ENCODE assay signal across 15 cellular contexts in the genomic region with DNA sequence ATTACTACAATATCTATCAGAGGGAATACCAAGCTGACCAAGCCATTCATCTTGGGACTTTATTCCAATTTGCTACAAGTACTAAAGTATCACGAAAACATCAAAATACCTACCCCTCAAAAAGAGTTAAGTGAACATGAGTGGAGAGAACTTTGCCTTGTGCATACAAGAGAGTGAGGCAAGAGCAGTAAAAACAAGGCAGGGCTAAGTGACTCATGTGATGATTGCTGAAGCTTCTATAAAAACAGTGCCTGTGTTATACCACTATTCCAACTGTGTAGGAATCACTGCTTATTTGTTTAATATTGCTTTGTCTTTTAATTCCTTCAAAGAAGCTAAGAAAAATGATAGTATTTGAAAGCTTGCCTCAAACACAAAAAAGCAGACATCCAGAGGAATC.
DNase-seq lines count a peak whose midpoint lies in the region; ATAC-seq and TF ChIP-seq lines count a peak whose summit lies in the region.
"Had no signal": no experiment of that assay in that cellular context is flagged by ENCODE, and none has a peak within 500 bp of the region (broad histone marks: within the 10 kb centered on the region; RNA-seq: fewer than 3 reads in every experiment).

No MANE protein-coding gene starts in this region.

- H3K36me3 ChIP-seq in mucosa of descending colon (ENCODE audit: low read depth) = no peaks in the 10 kb centered on the region

- no peaks in the 10 kb centered on the region for H3K9me3 ChIP-seq in mucosa of descending colon
- H3K9me3 ChIP-seq: testis had no signal

- intact Hi-C loops in mucosa of descending colon (cut with DNase I, micrococcal nuclease) = no loop called here

- ATAC-seq in mucosa of descending colon = peak; percentile 100

- no peak overlapping the region for H3K4me3 ChIP-seq in epithelial cell of proximal tubule (ENCODE audit: low read depth, low read length)
- H3K4me3 ChIP-seq in mucosa of descending colon = no peak overlapping the region
- H3K4me3 ChIP-seq: BLaER1 treated with 17β-estradiol and CSF1 and Interleukin-3, amounts not matched to agents 10 nM and 100 nM; PC-9; testis had no signal

- DNase-seq in AG08396 (ENCODE audit: low spot score) (peak; percentile 48), LoVo (ENCODE audit: low spot score) (peak; percentile 67), epithelial cell of proximal tubule (ENCODE audit: low read depth) (peak; percentile 44), mucosa of descending colon (peak in 1 of 3 donors; percentile 74), cortex of kidney (lab: John Stamatoyannopoulos, UW) (no peak), NCI-H69 (lab: John Stamatoyannopoulos, UW) (no peak), NCI-H1930 (lab: John Stamatoyannopoulos, UW) (no peak)
- no peak for DNase-seq in activated CD4-positive, alpha-beta T cell treated with anti-CD3 and anti-CD28 coated beads for 48 hours
- DNase-seq: activated T-cell treated with anti-CD3 and anti-CD28 coated beads for 4 hours, mesendoderm, NCI-H2081, retina, testis had no signal

- peaks cover 7% of the 10 kb centered on the region for H3K4me1 ChIP-seq in mucosa of descending colon (ENCODE audit: low read depth)
- H3K4me1 ChIP-seq: BLaER1 treated with 17β-estradiol and CSF1 and Interleukin-3, amounts not matched to agents 10 nM and 100 nM; testis had no signal

- TF ChIP-seq CTCF in epithelial cell of proximal tubule (conservative IDR thresholded peaks at IDR 0.05; ENCODE audit: low read depth, low read length) = no peak
- TF ChIP-seq CTCF in mucosa of descending colon (IDR thresholded peaks at IDR 0.05) = no peak

Comparison
In these comparisons a context has a peak if more than half of its experiments do, and no peak if none do; other contexts are left out.
1. DNase-seq: peak in AG08396 (single experiment), LoVo (single experiment) and epithelial cell of proximal tubule (single experiment); none in cortex of kidney (single experiment), NCI-H69 (single experiment), activated CD4-positive, alpha-beta T cell treated with anti-CD3 and anti-CD28 coated beads for 48 hours (single experiment) and NCI-H1930 (0 of 2).